ENCODE assay signal across 9 cellular contexts in the genomic region with DNA sequence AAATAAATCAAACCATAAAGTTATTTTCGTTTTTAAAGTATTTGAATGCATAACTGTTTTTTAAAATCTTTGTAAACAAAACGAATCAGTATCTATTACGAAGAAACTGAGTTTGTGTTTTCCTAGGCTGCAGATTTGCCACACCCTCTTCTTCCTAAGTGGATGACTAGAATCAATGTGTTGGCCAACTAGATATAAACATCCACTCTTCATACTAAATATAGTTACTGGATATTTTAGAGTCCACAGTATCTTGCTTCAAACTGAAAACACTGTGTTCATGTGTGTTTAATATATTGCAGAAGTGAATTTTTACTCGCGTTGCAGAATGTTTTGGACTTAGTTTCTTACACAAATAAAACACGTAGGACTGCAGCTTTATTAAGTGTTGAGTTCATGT.
DNase-seq lines count a peak whose midpoint lies in the region; ATAC-seq, FAIRE-seq and TF ChIP-seq lines count a peak whose summit lies in the region.
"Had no signal": no experiment of that assay in that cellular context is flagged by ENCODE, and none has a peak within 500 bp of the region (broad histone marks: within the 10 kb centered on the region; RNA-seq: fewer than 3 reads in every experiment).

No MANE protein-coding gene starts in this region.

- peak overlapping the region in 1 of 4 experiments; percentile 34; a peak in 2 of 7 replicates for H3K9ac ChIP-seq in H1 (replicated peaks in 1 of 4; ENCODE audit: extremely low read depth in 1 of 4, low read depth in 3 of 4, low read length in 3 of 4)

- TF ChIP-seq EP300 in H1 (IDR thresholded peaks at IDR 0.05; ENCODE audit: borderline replicate concordance in 1 of 2, low read depth in 2 of 2, low read length in 2 of 2): no peak

- peak overlapping the region; percentile 81 to 94 (median 86) for H3K4me3 Mint-ChIP-seq in CD4-positive, CD25-positive, alpha-beta regulatory T cell
- H3K4me3 Mint-ChIP-seq in nephron progenitor cell: peak overlapping the region; percentile 89

- H2BK15ac ChIP-seq in H1 (ENCODE audit: low read length): no peak overlapping the region

- no peaks in the 10 kb centered on the region for H3K79me2 ChIP-seq in H1 (ENCODE audit: control insufficient read depth in 1 of 2, insufficient read depth in 2 of 2, low read length in 2 of 2)

- H3K23me2 ChIP-seq in H1 (ENCODE audit: low read depth, low read length): no peaks in the 10 kb centered on the region

- peak overlapping the region; percentile 57 to 77 for H3K4me2 ChIP-seq in H1 (ENCODE audit: insufficient read depth in 1 of 2, low read depth in 2 of 2, low read length in 2 of 2)

- no peak overlapping the region for H4K5ac ChIP-seq in H1 (ENCODE audit: insufficient read length, low read depth, low read length)

- DNase-seq in CD4-positive, CD25-positive, alpha-beta regulatory T cell: peak in 1 of 3 donors; percentile 7
- DNase-seq in MG63 (no peak), H1 (ENCODE audit: low read depth in 1 of 2, low spot score in 2 of 2) (no peak), nephron progenitor cell (no peak), epidermal melanocyte (ENCODE audit: insufficient read length, low spot score) (no peak), DMS53 treated with DMSO at 0.1 percent for 48 hours (lab: John Stamatoyannopoulos, UW; ENCODE audit: unreplicated experiment) (no peak)
- no peak for DNase-seq in stimulated activated CD4-positive, alpha-beta T cell treated with anti-CD3 and anti-CD28 coated beads, Interleukin-4, amount 100 ng/mL, for 24 hours
- DNase-seq in activated CD8-positive, alpha-beta memory T cell treated with anti-CD3 and anti-CD28 coated beads for 24 hours: no peak
- DNase-seq: nucleus accumbens had no signal

- H3K36me3 Mint-ChIP-seq in CD4-positive, CD25-positive, alpha-beta regulatory T cell: no peaks in the 10 kb centered on the region
- peaks cover 10% of the 10 kb centered on the region for H3K36me3 Mint-ChIP-seq in nephron progenitor cell (ENCODE audit: low read depth)

- H3K4me3 ChIP-seq in CD4-positive, CD25-positive, alpha-beta regulatory T cell (ENCODE audit: low read depth, low read length): peak overlapping the region; percentile 81
- H3K4me3 ChIP-seq in MG63 (peak overlapping the region; percentile 79), H1 (ENCODE audit: extremely low read depth in 1 of 4, insufficient read depth in 2 of 4, low read depth in 3 of 4, low read length in 4 of 4) (peak overlapping the region in 1 of 4 experiments; percentile 83; a peak in 2 of 8 replicates)

- no peak for TF ChIP-seq POLR2A in H1 (IDR thresholded peaks at IDR 0.05; ENCODE audit: control extremely low read depth in 1 of 2, low read depth in 2 of 2, low read length in 2 of 2)

- FAIRE-seq in H1 (lab: Jason Lieb, UNC): no peak

- H3K79me1 ChIP-seq in H1 (ENCODE audit: low read depth, low read length): no peaks in the 10 kb centered on the region

- H4K8ac ChIP-seq in H1 (ENCODE audit: extremely low read depth, insufficient read depth, low read length): no peak overlapping the region

- no peaks in the 10 kb centered on the region for H3K27me3 Mint-ChIP-seq in CD4-positive, CD25-positive, alpha-beta regulatory T cell
- H3K27me3 Mint-ChIP-seq in nephron progenitor cell (ENCODE audit: low read depth, poor library complexity): peaks cover 8% of the 10 kb centered on the region

- H3K4me1 Mint-ChIP-seq in CD4-positive, CD25-positive, alpha-beta regulatory T cell: peaks cover 15 to 38% (median 29%) of the 10 kb centered on the region in 4 donors
- peaks cover 14% of the 10 kb centered on the region for H3K4me1 Mint-ChIP-seq in nephron progenitor cell

- no peak overlapping the region for H3K56ac ChIP-seq in H1 (replicated peaks; ENCODE audit: insufficient read length, low read depth, low read length)

- H3K9me3 ChIP-seq in CD4-positive, CD25-positive, alpha-beta regulatory T cell (ENCODE audit: control insufficient read depth in 2 of 2, low read length in 2 of 2): no peaks in the 10 kb centered on the region
- H3K9me3 ChIP-seq in MG63: peaks cover 4% of the 10 kb centered on the region; the same call in 1 of the 2 replicates
- no peaks in the 10 kb centered on the region; a peak in 1 of 4 replicates for H3K9me3 ChIP-seq in H1 (ENCODE audit: insufficient read depth in 2 of 2, low read depth in 1 of 2, low read length in 1 of 2)

- H3K27me3 ChIP-seq in CD4-positive, CD25-positive, alpha-beta regulatory T cell (ENCODE audit: control insufficient read depth, insufficient read depth, low read length): no peaks in the 10 kb centered on the region
- H3K27me3 ChIP-seq in MG63: no peaks in the 10 kb centered on the region
- H3K27me3 ChIP-seq in H1 (replicated peaks in 1 of 4; ENCODE audit: control insufficient read depth in 3 of 4, extremely low read depth in 1 of 4, insufficient read depth in 3 of 4, low read length in 3 of 4): no peaks in the 10 kb centered on the region

- H3K9me3 Mint-ChIP-seq in CD4-positive, CD25-positive, alpha-beta regulatory T cell: no peaks in the 10 kb centered on the region
- peaks cover 16% of the 10 kb centered on the region for H3K9me3 Mint-ChIP-seq in nephron progenitor cell

- no peak overlapping the region for H3K4ac ChIP-seq in H1 (replicated peaks; ENCODE audit: insufficient read length, low read depth, low read length)

- H3K14ac ChIP-seq in H1 (ENCODE audit: insufficient read length): no peak overlapping the region

- no peak overlapping the region for H2BK20ac ChIP-seq in H1 (ENCODE audit: low read length)

- no peak overlapping the region for H2BK120ac ChIP-seq in H1 (replicated peaks; ENCODE audit: low read depth, low read length)

- TF ChIP-seq CTCF in H1 (IDR thresholded peaks at IDR 0.05; ENCODE audit: control extremely low read depth in 1 of 3, insufficient read depth in 1 of 3, low read depth in 1 of 3, low read length in 3 of 3) (no peak), nephron progenitor cell (IDR thresholded peaks at IDR 0.05) (no peak)

- peaks cover 11% of the 10 kb centered on the region for H3K4me1 ChIP-seq in CD4-positive, CD25-positive, alpha-beta regulatory T cell (ENCODE audit: control insufficient read depth, insufficient read depth, low read length, poor library complexity, severe bottlenecking)
- H3K4me1 ChIP-seq in H1 (replicated peaks in 1 of 4; ENCODE audit: control insufficient read depth in 3 of 4, insufficient read depth in 4 of 4, low read length in 3 of 4): no peaks in the 10 kb centered on the region

- H2BK12ac ChIP-seq in H1 (ENCODE audit: low read depth, low read length): no peak overlapping the region

- WGBS in H1 (ENCODE audit: extremely low coverage in 1 of 2, insufficient coverage in 1 of 2, insufficient read length in 1 of 2, insufficient replicate concordance in 2 of 2, low coverage in 1 of 2, low lambda C conversion rate in 2 of 2, missing lambda C conversion rate in 1 of 2), 2 experiments: 75% methylated on average over 6 of the region's 6 CpGs; no CpG with 5 or more reads in 1 of the 2 experiments

- H2BK5ac ChIP-seq in H1 (ENCODE audit: low read depth, low read length): no peak overlapping the region

- no peak overlapping the region for H2AK5ac ChIP-seq in H1 (ENCODE audit: low read depth, low read length)

- H3K27ac ChIP-seq in CD4-positive, CD25-positive, alpha-beta regulatory T cell (ENCODE audit: insufficient read depth, low read length, poor library complexity, severe bottlenecking): no peak overlapping the region
- no peak overlapping the region for H3K27ac ChIP-seq in H1 (ENCODE audit: low read depth, low read length)

- no peak overlapping the region for H3K18ac ChIP-seq in H1 (ENCODE audit: extremely low read depth, low read length)

- H3K27ac Mint-ChIP-seq in CD4-positive, CD25-positive, alpha-beta regulatory T cell: peak overlapping the region; percentile 43 to 99 (median 92)
- H3K27ac Mint-ChIP-seq in nephron progenitor cell: no peak overlapping the region

- no peak for TF ChIP-seq RAD21 in H1 (IDR thresholded peaks at IDR 0.05 in 1 of 2, conservative IDR thresholded peaks at IDR 0.05 in 1 of 2; ENCODE audit: low read depth in 2 of 2, low read length in 2 of 2)

- no peaks in the 10 kb centered on the region for H4K20me1 ChIP-seq in H1 (replicated peaks in 1 of 2; ENCODE audit: control insufficient read depth in 1 of 2, insufficient read depth in 2 of 2, low read length in 2 of 2)

- ATAC-seq in CD4-positive, CD25-positive, alpha-beta regulatory T cell (ENCODE audit: low read depth in 2 of 2): no peak

- no peak overlapping the region for H4K91ac ChIP-seq in H1 (replicated peaks; ENCODE audit: insufficient read length, low read length)

- CTCF ChIA-PET in H1 (lab: Charles Lee; ENCODE audit: partially characterized antibody): no interaction called here

- peaks cover 2% of the 10 kb centered on the region for H3K36me3 ChIP-seq in CD4-positive, CD25-positive, alpha-beta regulatory T cell (ENCODE audit: control insufficient read depth, insufficient read depth, low read length)
- H3K36me3 ChIP-seq in MG63: no peaks in the 10 kb centered on the region; the same call in 1 of the 2 replicates
- no peaks in the 10 kb centered on the region for H3K36me3 ChIP-seq in H1 (ENCODE audit: control insufficient read depth in 2 of 4, insufficient read depth in 4 of 4, low read length in 3 of 4)

- no peak overlapping the region for H2AFZ ChIP-seq in H1 (ENCODE audit: low read length)

- H3K23ac ChIP-seq in H1 (ENCODE audit: insufficient read length): no peak overlapping the region

- POLR2A ChIA-PET in H1 (lab: Charles Lee; ENCODE audit: partially characterized antibody): no interaction called here

TF ChIP-seq in H1, 55 proteins besides CTCF, POLR2A, EP300 and RAD21 (continues in another document):
- no peak for TF ChIP-seq ZNF274 (IDR thresholded peaks at IDR 0.05; ENCODE audit: borderline replicate concordance, extremely low read depth, low read length)
- no peak for TF ChIP-seq SAP30 (IDR thresholded peaks at IDR 0.05; ENCODE audit: insufficient read depth, insufficient replicate concordance, low read length)
- TF ChIP-seq RXRA (IDR thresholded peaks at IDR 0.05; ENCODE audit: insufficient read depth, low read depth, low read length): no peak
- TF ChIP-seq CREB1 (IDR thresholded peaks at IDR 0.05): no peak
- TF ChIP-seq POLR2AphosphoS5 (IDR thresholded peaks at IDR 0.05; ENCODE audit: low read depth, low read length): no peak
- no peak for TF ChIP-seq CHD1 (IDR thresholded peaks at IDR 0.05; ENCODE audit: low read depth, low read length)
- TF ChIP-seq TBP (IDR thresholded peaks at IDR 0.05; ENCODE audit: low read depth, low read length): no peak
- TF ChIP-seq RNF2 (IDR thresholded peaks at IDR 0.05; ENCODE audit: borderline replicate concordance, low read depth, low read length, missing control alignments, poor library complexity, severe bottlenecking): no peak
- no peak for TF ChIP-seq SP2 (IDR thresholded peaks at IDR 0.05; ENCODE audit: low read length)
- TF ChIP-seq, protein P1, sequence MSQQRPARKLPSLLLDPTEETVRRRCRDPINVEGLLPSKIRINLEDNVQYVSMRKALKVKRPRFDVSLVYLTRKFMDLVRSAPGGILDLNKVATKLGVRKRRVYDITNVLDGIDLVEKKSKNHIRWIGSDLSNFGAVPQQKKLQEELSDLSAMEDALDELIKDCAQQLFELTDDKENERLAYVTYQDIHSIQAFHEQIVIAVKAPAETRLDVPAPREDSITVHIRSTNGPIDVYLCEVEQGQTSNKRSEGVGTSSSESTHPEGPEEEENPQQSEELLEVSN (IDR thresholded peaks at IDR 0.05): no peak
- TF ChIP-seq SRF (IDR thresholded peaks at IDR 0.05; ENCODE audit: low read depth, low read length): no peak
